ENCODE assay signal across 1 cellular context in genomic region chr3:74613060-74613459, GRCh38.
TF ChIP-seq lines count a peak whose summit lies in the region.

No MANE protein-coding gene starts in this region.

TF ChIP-seq in WTC11, 78 proteins besides CTCF, POLR2A, EP300 and RAD21 (continued from another document):
- TF ChIP-seq, protein P1, sequence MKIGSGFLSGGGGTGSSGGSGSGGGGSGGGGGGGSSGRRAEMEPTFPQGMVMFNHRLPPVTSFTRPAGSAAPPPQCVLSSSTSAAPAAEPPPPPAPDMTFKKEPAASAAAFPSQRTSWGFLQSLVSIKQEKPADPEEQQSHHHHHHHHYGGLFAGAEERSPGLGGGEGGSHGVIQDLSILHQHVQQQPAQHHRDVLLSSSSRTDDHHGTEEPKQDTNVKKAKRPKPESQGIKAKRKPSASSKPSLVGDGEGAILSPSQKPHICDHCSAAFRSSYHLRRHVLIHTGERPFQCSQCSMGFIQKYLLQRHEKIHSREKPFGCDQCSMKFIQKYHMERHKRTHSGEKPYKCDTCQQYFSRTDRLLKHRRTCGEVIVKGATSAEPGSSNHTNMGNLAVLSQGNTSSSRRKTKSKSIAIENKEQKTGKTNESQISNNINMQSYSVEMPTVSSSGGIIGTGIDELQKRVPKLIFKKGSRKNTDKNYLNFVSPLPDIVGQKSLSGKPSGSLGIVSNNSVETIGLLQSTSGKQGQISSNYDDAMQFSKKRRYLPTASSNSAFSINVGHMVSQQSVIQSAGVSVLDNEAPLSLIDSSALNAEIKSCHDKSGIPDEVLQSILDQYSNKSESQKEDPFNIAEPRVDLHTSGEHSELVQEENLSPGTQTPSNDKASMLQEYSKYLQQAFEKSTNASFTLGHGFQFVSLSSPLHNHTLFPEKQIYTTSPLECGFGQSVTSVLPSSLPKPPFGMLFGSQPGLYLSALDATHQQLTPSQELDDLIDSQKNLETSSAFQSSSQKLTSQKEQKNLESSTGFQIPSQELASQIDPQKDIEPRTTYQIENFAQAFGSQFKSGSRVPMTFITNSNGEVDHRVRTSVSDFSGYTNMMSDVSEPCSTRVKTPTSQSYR (CRISPR knock-in tag; IDR thresholded peaks at IDR 0.05), result no peak
